Comparison of ENCODE assay signal across 8 cellular contexts in genomic region chr20:17938889-17939619, GRCh38. TPM values are rescaled to one million over a fixed set of nuclear protein-coding genes. Genes with fewer than 3 reads are reported as not detected.
DNase-seq lines count a peak whose midpoint lies in the region; ATAC-seq and TF ChIP-seq lines count a peak whose summit lies in the region.

No MANE protein-coding gene starts in this region.

- H3K27ac Mint-ChIP-seq in endodermal cell, result peak overlapping the region; percentile 94
- no peak overlapping the region for H3K27ac Mint-ChIP-seq in stimulated activated effector memory CD8-positive, alpha-beta T cell treated with anti-CD3 and anti-CD28 coated beads, Interleukin-12 subunit alpha, Interleukin-12 subunit beta, amount 100 ng/mL, for 72 hours

- H3K9me3 Mint-ChIP-seq in endodermal cell, result no peaks in the 10 kb centered on the region
- H3K9me3 Mint-ChIP-seq in stimulated activated effector memory CD8-positive, alpha-beta T cell treated with anti-CD3 and anti-CD28 coated beads, Interleukin-12 subunit alpha, Interleukin-12 subunit beta, amount 100 ng/mL, for 72 hours, result no peaks in the 10 kb centered on the region

- TF ChIP-seq CTCF in endodermal cell (conservative IDR thresholded peaks at IDR 0.05), result peak; percentile 96

- peaks cover 23% of the 10 kb centered on the region for H3K4me1 ChIP-seq in endodermal cell (ENCODE audit: control insufficient read depth, insufficient read depth, low read length)
- H3K4me1 ChIP-seq in mucosa of rectum (ENCODE audit: control insufficient read depth in 2 of 2, insufficient read depth in 2 of 2, low read length in 2 of 2), result peaks cover 20 to 24% of the 10 kb centered on the region in 2 donors

- H3K27ac ChIP-seq in endodermal cell (ENCODE audit: low read depth, low read length), result no peak overlapping the region
- peak overlapping the region in 1 of 2 donors; percentile 21 for H3K27ac ChIP-seq in mucosa of rectum (ENCODE audit: low read depth in 2 of 2, low read length in 2 of 2)

- 0 to 29% methylated on average over 2 to 12 of the region's 13 CpGs for WGBS in endodermal cell (ENCODE audit: insufficient coverage in 1 of 2, insufficient read length in 1 of 2), 2 experiments

- H3K27me3 Mint-ChIP-seq in endodermal cell (ENCODE audit: insufficient read depth), result no peaks in the 10 kb centered on the region

- H3K9me3 ChIP-seq in endodermal cell (ENCODE audit: control insufficient read depth, low read length) (no peaks in the 10 kb centered on the region), mucosa of rectum (ENCODE audit: control insufficient read depth in 2 of 2, low read length in 2 of 2) (no peaks in the 10 kb centered on the region)

- H3K36me3 Mint-ChIP-seq in endodermal cell (ENCODE audit: low read depth), result peaks cover 34% of the 10 kb centered on the region
- peaks cover 45% of the 10 kb centered on the region for H3K36me3 Mint-ChIP-seq in stimulated activated effector memory CD8-positive, alpha-beta T cell treated with anti-CD3 and anti-CD28 coated beads, Interleukin-12 subunit alpha, Interleukin-12 subunit beta, amount 100 ng/mL, for 72 hours

- H3K36me3 ChIP-seq in endodermal cell (ENCODE audit: control insufficient read depth, insufficient read depth, low read length) (peaks cover 34% of the 10 kb centered on the region), mucosa of rectum (ENCODE audit: control insufficient read depth in 2 of 2, insufficient read depth in 2 of 2, low read length in 2 of 2) (peaks cover 16 to 31% of the 10 kb centered on the region in 2 donors)

- peak; percentile 65 for ATAC-seq in HG03196 (IDR thresholded peaks at IDR 0.05; ENCODE audit: unreplicated experiment)
- peak; percentile 87 for ATAC-seq in stimulated activated effector memory CD8-positive, alpha-beta T cell treated with anti-CD3 and anti-CD28 coated beads, Interleukin-12 subunit alpha, Interleukin-12 subunit beta, amount 100 ng/mL, for 72 hours

- no peak overlapping the region for H3K4me3 Mint-ChIP-seq in endodermal cell
- H3K4me3 Mint-ChIP-seq in stimulated activated effector memory CD8-positive, alpha-beta T cell treated with anti-CD3 and anti-CD28 coated beads, Interleukin-12 subunit alpha, Interleukin-12 subunit beta, amount 100 ng/mL, for 72 hours, result no peak overlapping the region

- DNase-seq in CD1c-positive myeloid dendritic cell (ENCODE audit: extremely low spot score), result peak; percentile 55
- DNase-seq in NCI-H510A (lab: John Stamatoyannopoulos, UW), result peak; percentile 77
- peak; percentile 59 to 63 for DNase-seq in activated CD4-positive, alpha-beta T cell treated with anti-CD3 and anti-CD28 coated beads, Interleukin-2, amount 50 U/mL, for 48 hours
- peak; percentile 95 for DNase-seq in endodermal cell
- DNase-seq in stimulated activated effector memory CD8-positive, alpha-beta T cell treated with anti-CD3 and anti-CD28 coated beads, Interleukin-12 subunit alpha, Interleukin-12 subunit beta, amount 100 ng/mL, for 72 hours (ENCODE audit: low spot score in 2 of 2), result peak; percentile 38 to 78

- peaks cover 58% of the 10 kb centered on the region for H3K4me1 Mint-ChIP-seq in endodermal cell
- H3K4me1 Mint-ChIP-seq in stimulated activated effector memory CD8-positive, alpha-beta T cell treated with anti-CD3 and anti-CD28 coated beads, Interleukin-12 subunit alpha, Interleukin-12 subunit beta, amount 100 ng/mL, for 72 hours, result peaks cover 27% of the 10 kb centered on the region

- no peak overlapping the region for H3K4me3 ChIP-seq in endodermal cell (ENCODE audit: low read length)
- H3K4me3 ChIP-seq in mucosa of rectum (ENCODE audit: low read length in 2 of 2), result peak overlapping the region in 1 of 2 donors; percentile 33

- no peaks in the 10 kb centered on the region for H3K27me3 ChIP-seq in endodermal cell (ENCODE audit: control insufficient read depth, insufficient read depth, low read length, poor library complexity, severe bottlenecking)
- H3K27me3 ChIP-seq in mucosa of rectum (ENCODE audit: control insufficient read depth in 2 of 2, insufficient read depth in 2 of 2, low read length in 2 of 2), result no peaks in the 10 kb centered on the region

- H3K9ac ChIP-seq in endodermal cell (ENCODE audit: extremely low read depth, low read length, poor library complexity, severe bottlenecking) (no peak overlapping the region), mucosa of rectum (ENCODE audit: low read depth in 1 of 2, low read length in 2 of 2) (peak overlapping the region; percentile 20 to 48)

- TF ChIP-seq POLR2A in GM19099 (IDR thresholded peaks at IDR 0.05; ENCODE audit: extremely low read depth, insufficient read length, low read depth), result peak; percentile 9

RNA-seq across cellular contexts. Expression of gene SNX5, which starts 29.5 kb away (rescaled TPM):
- 100 to 1,000 TPM; 170 to 171 TPM for total RNA-seq in endodermal cell
- 124 TPM for polyA plus RNA-seq in endodermal cell (2013, experiment 1 of 2)
- polyA plus RNA-seq in endodermal cell (2013, experiment 2 of 2), result 121 TPM

RNA-seq across cellular contexts. Expression of gene MGME1, which starts 29.8 kb away (rescaled TPM):
- 10 to 100 TPM; 31.2 to 36.7 TPM for total RNA-seq in endodermal cell
- 36.9 TPM for polyA plus RNA-seq in endodermal cell (2013, experiment 1 of 2)
- polyA plus RNA-seq in endodermal cell (2013, experiment 2 of 2), result 32.9 TPM
